In genomic region chr19:3071764-3072163, GRCh38 we compare ENCODE assay signal across 2 cellular contexts.
TF ChIP-seq lines count a peak whose summit lies in the region.

No MANE protein-coding gene starts in this region.

TF ChIP-seq in K562, 482 proteins besides CTCF, POLR2A, EP300 and RAD21:
- TF ChIP-seq PPARD (CRISPR knock-in tag; IDR thresholded peaks at IDR 0.05), result no peak
- TF ChIP-seq PYGO2 (tag; IDR thresholded peaks at IDR 0.05), result no peak
- TF ChIP-seq FOS (IDR thresholded peaks at IDR 0.05; ENCODE audit: extremely low read depth, insufficient read length), result no peak

TF ChIP-seq in GM23338, 12 proteins besides CTCF, POLR2A, EP300 and RAD21:
- TF ChIP-seq ETS1 (IDR thresholded peaks at IDR 0.05), result no peak
- no peak for TF ChIP-seq ZNF331 (CRISPR knock-in tag; IDR thresholded peaks at IDR 0.05; ENCODE audit: low read depth)
- TF ChIP-seq EZH2phosphoT487 (IDR thresholded peaks at IDR 0.05; ENCODE audit: unreplicated experiment), result no peak
- TF ChIP-seq, protein P1, sequence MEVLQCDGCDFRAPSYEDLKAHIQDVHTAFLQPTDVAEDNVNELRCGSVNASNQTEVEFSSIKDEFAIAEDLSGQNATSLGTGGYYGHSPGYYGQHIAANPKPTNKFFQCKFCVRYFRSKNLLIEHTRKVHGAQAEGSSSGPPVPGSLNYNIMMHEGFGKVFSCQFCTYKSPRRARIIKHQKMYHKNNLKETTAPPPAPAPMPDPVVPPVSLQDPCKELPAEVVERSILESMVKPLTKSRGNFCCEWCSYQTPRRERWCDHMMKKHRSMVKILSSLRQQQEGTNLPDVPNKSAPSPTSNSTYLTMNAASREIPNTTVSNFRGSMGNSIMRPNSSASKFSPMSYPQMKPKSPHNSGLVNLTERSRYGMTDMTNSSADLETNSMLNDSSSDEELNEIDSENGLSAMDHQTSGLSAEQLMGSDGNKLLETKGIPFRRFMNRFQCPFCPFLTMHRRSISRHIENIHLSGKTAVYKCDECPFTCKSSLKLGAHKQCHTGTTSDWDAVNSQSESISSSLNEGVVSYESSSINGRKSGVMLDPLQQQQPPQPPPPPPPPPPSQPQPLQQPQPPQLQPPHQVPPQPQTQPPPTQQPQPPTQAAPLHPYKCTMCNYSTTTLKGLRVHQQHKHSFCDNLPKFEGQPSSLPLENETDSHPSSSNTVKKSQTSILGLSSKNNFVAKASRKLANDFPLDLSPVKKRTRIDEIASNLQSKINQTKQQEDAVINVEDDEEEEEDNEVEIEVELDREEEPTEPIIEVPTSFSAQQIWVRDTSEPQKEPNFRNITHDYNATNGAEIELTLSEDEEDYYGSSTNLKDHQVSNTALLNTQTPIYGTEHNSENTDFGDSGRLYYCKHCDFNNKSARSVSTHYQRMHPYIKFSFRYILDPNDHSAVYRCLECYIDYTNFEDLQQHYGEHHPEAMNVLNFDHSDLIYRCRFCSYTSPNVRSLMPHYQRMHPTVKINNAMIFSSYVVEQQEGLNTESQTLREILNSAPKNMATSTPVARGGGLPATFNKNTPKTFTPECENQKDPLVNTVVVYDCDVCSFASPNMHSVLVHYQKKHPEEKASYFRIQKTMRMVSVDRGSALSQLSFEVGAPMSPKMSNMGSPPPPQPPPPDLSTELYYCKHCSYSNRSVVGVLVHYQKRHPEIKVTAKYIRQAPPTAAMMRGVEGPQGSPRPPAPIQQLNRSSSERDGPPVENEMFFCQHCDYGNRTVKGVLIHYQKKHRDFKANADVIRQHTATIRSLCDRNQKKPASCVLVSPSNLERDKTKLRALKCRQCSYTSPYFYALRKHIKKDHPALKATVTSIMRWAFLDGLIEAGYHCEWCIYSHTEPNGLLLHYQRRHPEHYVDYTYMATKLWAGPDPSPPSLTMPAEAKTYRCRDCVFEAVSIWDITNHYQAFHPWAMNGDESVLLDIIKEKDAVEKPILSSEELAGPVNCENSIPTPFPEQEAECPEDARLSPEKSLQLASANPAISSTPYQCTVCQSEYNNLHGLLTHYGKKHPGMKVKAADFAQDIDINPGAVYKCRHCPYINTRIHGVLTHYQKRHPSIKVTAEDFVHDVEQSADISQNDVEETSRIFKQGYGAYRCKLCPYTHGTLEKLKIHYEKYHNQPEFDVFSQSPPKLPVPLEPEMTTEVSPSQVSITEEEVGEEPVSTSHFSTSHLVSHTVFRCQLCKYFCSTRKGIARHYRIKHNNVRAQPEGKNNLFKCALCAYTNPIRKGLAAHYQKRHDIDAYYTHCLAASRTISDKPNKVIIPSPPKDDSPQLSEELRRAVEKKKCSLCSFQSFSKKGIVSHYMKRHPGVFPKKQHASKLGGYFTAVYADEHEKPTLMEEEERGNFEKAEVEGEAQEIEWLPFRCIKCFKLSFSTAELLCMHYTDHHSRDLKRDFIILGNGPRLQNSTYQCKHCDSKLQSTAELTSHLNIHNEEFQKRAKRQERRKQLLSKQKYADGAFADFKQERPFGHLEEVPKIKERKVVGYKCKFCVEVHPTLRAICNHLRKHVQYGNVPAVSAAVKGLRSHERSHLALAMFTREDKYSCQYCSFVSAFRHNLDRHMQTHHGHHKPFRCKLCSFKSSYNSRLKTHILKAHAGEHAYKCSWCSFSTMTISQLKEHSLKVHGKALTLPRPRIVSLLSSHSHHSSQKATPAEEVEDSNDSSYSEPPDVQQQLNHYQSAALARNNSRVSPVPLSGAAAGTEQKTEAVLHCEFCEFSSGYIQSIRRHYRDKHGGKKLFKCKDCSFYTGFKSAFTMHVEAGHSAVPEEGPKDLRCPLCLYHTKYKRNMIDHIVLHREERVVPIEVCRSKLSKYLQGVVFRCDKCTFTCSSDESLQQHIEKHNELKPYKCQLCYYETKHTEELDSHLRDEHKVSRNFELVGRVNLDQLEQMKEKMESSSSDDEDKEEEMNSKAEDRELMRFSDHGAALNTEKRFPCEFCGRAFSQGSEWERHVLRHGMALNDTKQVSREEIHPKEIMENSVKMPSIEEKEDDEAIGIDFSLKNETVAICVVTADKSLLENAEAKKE (CRISPR knock-in tag; IDR thresholded peaks at IDR 0.05), result no peak
- TF ChIP-seq, protein P2, sequence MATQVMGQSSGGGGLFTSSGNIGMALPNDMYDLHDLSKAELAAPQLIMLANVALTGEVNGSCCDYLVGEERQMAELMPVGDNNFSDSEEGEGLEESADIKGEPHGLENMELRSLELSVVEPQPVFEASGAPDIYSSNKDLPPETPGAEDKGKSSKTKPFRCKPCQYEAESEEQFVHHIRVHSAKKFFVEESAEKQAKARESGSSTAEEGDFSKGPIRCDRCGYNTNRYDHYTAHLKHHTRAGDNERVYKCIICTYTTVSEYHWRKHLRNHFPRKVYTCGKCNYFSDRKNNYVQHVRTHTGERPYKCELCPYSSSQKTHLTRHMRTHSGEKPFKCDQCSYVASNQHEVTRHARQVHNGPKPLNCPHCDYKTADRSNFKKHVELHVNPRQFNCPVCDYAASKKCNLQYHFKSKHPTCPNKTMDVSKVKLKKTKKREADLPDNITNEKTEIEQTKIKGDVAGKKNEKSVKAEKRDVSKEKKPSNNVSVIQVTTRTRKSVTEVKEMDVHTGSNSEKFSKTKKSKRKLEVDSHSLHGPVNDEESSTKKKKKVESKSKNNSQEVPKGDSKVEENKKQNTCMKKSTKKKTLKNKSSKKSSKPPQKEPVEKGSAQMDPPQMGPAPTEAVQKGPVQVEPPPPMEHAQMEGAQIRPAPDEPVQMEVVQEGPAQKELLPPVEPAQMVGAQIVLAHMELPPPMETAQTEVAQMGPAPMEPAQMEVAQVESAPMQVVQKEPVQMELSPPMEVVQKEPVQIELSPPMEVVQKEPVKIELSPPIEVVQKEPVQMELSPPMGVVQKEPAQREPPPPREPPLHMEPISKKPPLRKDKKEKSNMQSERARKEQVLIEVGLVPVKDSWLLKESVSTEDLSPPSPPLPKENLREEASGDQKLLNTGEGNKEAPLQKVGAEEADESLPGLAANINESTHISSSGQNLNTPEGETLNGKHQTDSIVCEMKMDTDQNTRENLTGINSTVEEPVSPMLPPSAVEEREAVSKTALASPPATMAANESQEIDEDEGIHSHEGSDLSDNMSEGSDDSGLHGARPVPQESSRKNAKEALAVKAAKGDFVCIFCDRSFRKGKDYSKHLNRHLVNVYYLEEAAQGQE (IDR thresholded peaks at IDR 0.05; ENCODE audit: unreplicated experiment), result no peak
- no peak for TF ChIP-seq STAT1 (IDR thresholded peaks at IDR 0.05; ENCODE audit: unreplicated experiment)
- TF ChIP-seq CREB1 (CRISPR knock-in tag; IDR thresholded peaks at IDR 0.05; ENCODE audit: low read depth), result no peak
- TF ChIP-seq ZNF114 (CRISPR knock-in tag; IDR thresholded peaks at IDR 0.05), result no peak
- TF ChIP-seq EZH2 (IDR thresholded peaks at IDR 0.05; ENCODE audit: low read depth, unreplicated experiment), result no peak
